1 cellular context compared by ENCODE assay signal in genomic region chr6:137269347-137269746, GRCh38.
TF ChIP-seq lines count a peak whose summit lies in the region.

No MANE protein-coding gene starts in this region.

TF ChIP-seq in HepG2, 621 proteins besides CTCF, POLR2A, EP300 and RAD21 (continued from another document):
- TF ChIP-seq BRD4 (CRISPR knock-in tag; IDR thresholded peaks at IDR 0.05), result no peak
- no peak for TF ChIP-seq ZNF710 (CRISPR knock-in tag; IDR thresholded peaks at IDR 0.05; ENCODE audit: borderline replicate concordance)
- TF ChIP-seq GTF3A (CRISPR knock-in tag; conservative IDR thresholded peaks at IDR 0.05), result no peak
- no peak for TF ChIP-seq MAF1 (CRISPR knock-in tag; IDR thresholded peaks at IDR 0.05; ENCODE audit: borderline replicate concordance)
- no peak for TF ChIP-seq KDM3A (CRISPR knock-in tag; IDR thresholded peaks at IDR 0.05; ENCODE audit: low read depth)
- no peak for TF ChIP-seq ZNF589 (CRISPR knock-in tag; conservative IDR thresholded peaks at IDR 0.05)
- TF ChIP-seq REXO4 (CRISPR knock-in tag; IDR thresholded peaks at IDR 0.05; ENCODE audit: borderline replicate concordance), result no peak
- no peak for TF ChIP-seq ZSCAN12 (CRISPR knock-in tag; IDR thresholded peaks at IDR 0.05)
- TF ChIP-seq NCOA2 (CRISPR knock-in tag; IDR thresholded peaks at IDR 0.05), result no peak
